ENCODE assay signal across 8 cellular contexts in genomic region chr1:112614460-112615065, GRCh38. TPM values are rescaled to one million over a fixed set of nuclear protein-coding genes. Genes with fewer than 3 reads are reported as not detected.
DNase-seq lines count a peak whose midpoint lies in the region; ATAC-seq, FAIRE-seq and TF ChIP-seq lines count a peak whose summit lies in the region.

No MANE protein-coding gene starts in this region.

- H3K79me2 ChIP-seq in Loucy (ENCODE audit: insufficient read depth, low read length): peaks cover 38% of the 10 kb centered on the region
- peaks cover 26% of the 10 kb centered on the region for H3K79me2 ChIP-seq in HepG2 (ENCODE audit: insufficient read depth, low read length)

- TF ChIP-seq EP300 in HepG2 (IDR thresholded peaks at IDR 0.05; ENCODE audit: low read depth in 2 of 2, low read length in 2 of 2) (no peak), HepG2 (CRISPR knock-in tag; IDR thresholded peaks at IDR 0.05; ENCODE audit: borderline replicate concordance) (no peak)

- peak; percentile 36 for FAIRE-seq in HepG2 (lab: Jason Lieb, UNC)

- no peak overlapping the region for H3K27ac ChIP-seq in HepG2 (ENCODE audit: extremely low read length, insufficient read depth, low read length)

- H3K27me3 Mint-ChIP-seq in activated T-helper 2 cell treated with anti-CD3 and anti-CD28 coated beads, Interferon-gamma antibody, Interleukin-2, Interleukin-4, amounts not matched to agents 10 μg/mL and 5 μg/mL and 100 μg/mL, durations not matched to agents 14 hours and 24 hours and 36 hours (ENCODE audit: low read depth): no peaks in the 10 kb centered on the region

- H3K27me3 ChIP-seq in Loucy (ENCODE audit: insufficient read depth, low read length, poor library complexity, severe bottlenecking): peaks cover 8% of the 10 kb centered on the region
- no peaks in the 10 kb centered on the region; a peak in 1 of 5 replicates for H3K27me3 ChIP-seq in HepG2 (ENCODE audit: control insufficient read depth in 1 of 2, insufficient read depth in 2 of 2, low read length in 2 of 2)

- H3K4me1 ChIP-seq in Loucy (ENCODE audit: insufficient read depth, low read length, poor library complexity, severe bottlenecking) (peaks cover 18% of the 10 kb centered on the region), HepG2 (ENCODE audit: insufficient read depth, low read length) (peaks cover 10% of the 10 kb centered on the region)

- TF ChIP-seq RAD21 in HepG2 (CRISPR knock-in tag; IDR thresholded peaks at IDR 0.05): no peak

- no peaks in the 10 kb centered on the region for H3K36me3 ChIP-seq in Loucy (ENCODE audit: insufficient read depth, low read length)
- H3K36me3 ChIP-seq in HepG2 (replicated peaks in 1 of 2; ENCODE audit: control insufficient read depth in 1 of 2, insufficient read depth in 2 of 2, low read length in 2 of 2): peaks cover 5 to 30% of the 10 kb centered on the region in 2 experiments

- H3K4me3 Mint-ChIP-seq in activated T-helper 2 cell treated with anti-CD3 and anti-CD28 coated beads, Interferon-gamma antibody, Interleukin-2, Interleukin-4, amounts not matched to agents 10 μg/mL and 5 μg/mL and 100 μg/mL, durations not matched to agents 14 hours and 24 hours and 36 hours (ENCODE audit: low read depth): no peak overlapping the region

- ATAC-seq in HepG2 (no peak), GM18909 (IDR thresholded peaks at IDR 0.05; ENCODE audit: poor library complexity, unreplicated experiment) (no peak)

- in situ Hi-C loops in HepG2 (cut with HindIII; ENCODE audit: extremely low pct_ligation_motif_present, low pct_unique_long_range_greater_than_20kb): loop anchor here (5.0 kb wide), 2 partner anchors 93 to 222 kb away; partner anchors contain the start of gene RHOC

- WGBS in HepG2 (ENCODE audit: low lambda C conversion rate): 84% methylated on average over 6 of the region's 6 CpGs

- H3K9me3 ChIP-seq in Loucy (ENCODE audit: insufficient read depth, low read depth, low read length) (no peaks in the 10 kb centered on the region), HepG2 (ENCODE audit: low read length) (no peaks in the 10 kb centered on the region)

- no TSS peak for BruUV-seq in HepG2 (replicated peaks; lab: Mats Ljungman, UMichigan)

- H3K4me1 Mint-ChIP-seq in activated T-helper 2 cell treated with anti-CD3 and anti-CD28 coated beads, Interferon-gamma antibody, Interleukin-2, Interleukin-4, amounts not matched to agents 10 μg/mL and 5 μg/mL and 100 μg/mL, durations not matched to agents 14 hours and 24 hours and 36 hours (ENCODE audit: low read depth): peaks cover 10% of the 10 kb centered on the region

- peak overlapping the region; percentile 27 for H3K27ac Mint-ChIP-seq in activated T-helper 2 cell treated with anti-CD3 and anti-CD28 coated beads, Interferon-gamma antibody, Interleukin-2, Interleukin-4, amounts not matched to agents 10 μg/mL and 5 μg/mL and 100 μg/mL, durations not matched to agents 14 hours and 24 hours and 36 hours

- H3K9ac ChIP-seq in Loucy (ENCODE audit: low read depth, low read length, poor library complexity, severe bottlenecking) (no peak overlapping the region), HepG2 (ENCODE audit: insufficient read depth, low read depth, low read length) (no peak overlapping the region)

- POLR2A ChIA-PET in HepG2 (lab: Yijun Ruan, JAX): interaction anchor here (1.1 kb wide), 1 partner anchor 84 kb away, joined by 5 read pairs; no protein-coding TSS in a partner anchor

- CTCF ChIA-PET in HepG2 (lab: Yijun Ruan, JAX; ENCODE audit: low intra/inter-chr PET ratio, low total read pairs): interaction anchor here (0.8 to 1.6 kb wide), 2 partner anchors 224 to 316 kb away, joined by 3 to 5 read pairs; no protein-coding TSS in a partner anchor

- TF ChIP-seq CTCF in Loucy (conservative IDR thresholded peaks at IDR 0.05; ENCODE audit: low read length) (peak; percentile 79), HepG2 (CRISPR knock-in tag; IDR thresholded peaks at IDR 0.05) (peak; percentile 53)

- TF ChIP-seq POLR2A in HepG2 (IDR thresholded peaks at IDR 0.05; ENCODE audit: insufficient read depth in 1 of 2, low read depth in 2 of 2, low read length in 2 of 2): no peak

- intact Hi-C loops in activated T-helper 2 cell treated with anti-CD3 and anti-CD28 coated beads, Interferon-gamma antibody, Interleukin-2, Interleukin-4, amounts not matched to agents 10 μg/mL and 5 μg/mL and 100 μg/mL, durations not matched to agents 14 hours and 24 hours and 36 hours (cut with micrococcal nuclease): loop anchor here (1.0 to 10.0 kb wide), 4 partner anchors 107 to 458 kb away; partner anchors contain the start of genes LRIG2 and WNT2B
- intact Hi-C loops in HepG2 (cut with micrococcal nuclease; ENCODE audit: unreplicated experiment): loop anchor here (1.0 kb wide), 1 partner anchor 224 kb away; no protein-coding TSS in a partner anchor

- H3F3A ChIP-seq in Loucy (ENCODE audit: low read depth): no peaks in the 10 kb centered on the region

- DNase-seq in DMS 273 (lab: John Stamatoyannopoulos, UW; ENCODE audit: unreplicated experiment) (peak; percentile 58), DMS 273 treated with DMSO at 0.1 percent for 48 hours (lab: John Stamatoyannopoulos, UW) (no peak), HepG2 (ENCODE audit: low spot score) (no peak), occipital lobe (lab: John Stamatoyannopoulos, UW) (no peak), SK-N-DZ (ENCODE audit: low spot score) (no peak)
- no peak for DNase-seq in activated T-helper 2 cell treated with anti-CD3 and anti-CD28 coated beads, Interferon-gamma antibody, Interleukin-2, Interleukin-4, amounts not matched to agents 10 μg/mL and 5 μg/mL and 100 μg/mL, durations not matched to agents 14 hours and 24 hours and 36 hours (ENCODE audit: low spot score)

- no peak overlapping the region for H3K4me3 ChIP-seq in Loucy (ENCODE audit: low read length, poor library complexity, severe bottlenecking)
- no peak overlapping the region for H3K4me3 ChIP-seq in HepG2 (replicated peaks in 1 of 3; ENCODE audit: insufficient read depth in 1 of 3, low read depth in 2 of 3, low read length in 3 of 3)

- H3K9me3 Mint-ChIP-seq in activated T-helper 2 cell treated with anti-CD3 and anti-CD28 coated beads, Interferon-gamma antibody, Interleukin-2, Interleukin-4, amounts not matched to agents 10 μg/mL and 5 μg/mL and 100 μg/mL, durations not matched to agents 14 hours and 24 hours and 36 hours: no peaks in the 10 kb centered on the region

- H3K36me3 Mint-ChIP-seq in activated T-helper 2 cell treated with anti-CD3 and anti-CD28 coated beads, Interferon-gamma antibody, Interleukin-2, Interleukin-4, amounts not matched to agents 10 μg/mL and 5 μg/mL and 100 μg/mL, durations not matched to agents 14 hours and 24 hours and 36 hours (ENCODE audit: low read depth): peaks cover 27% of the 10 kb centered on the region

- no peak overlapping the region for H2AFZ ChIP-seq in Loucy (ENCODE audit: low read length)
- no peak overlapping the region for H2AFZ ChIP-seq in HepG2 (ENCODE audit: low read length)

- H3K4me2 ChIP-seq in Loucy (ENCODE audit: low read depth, low read length, poor library complexity, severe bottlenecking) (peak overlapping the region; percentile 46), HepG2 (ENCODE audit: low read depth, low read length) (no peak overlapping the region)

- H3K9me2 ChIP-seq in Loucy (replicated peaks; ENCODE audit: low read depth, low read length): no peaks in the 10 kb centered on the region

- H4K20me1 ChIP-seq in Loucy (ENCODE audit: insufficient read depth, low read length, poor library complexity, severe bottlenecking) (peaks cover 3% of the 10 kb centered on the region), HepG2 (ENCODE audit: insufficient read depth, low read length) (no peaks in the 10 kb centered on the region)

RNA-seq across cellular contexts. Expression of gene ST7L, which starts 4.4 kb away (rescaled TPM):
- 15.3 and 15.4 TPM in 2 replicates for total RNA-seq in activated T-helper 2 cell treated with anti-CD3 and anti-CD28 coated beads, Interferon-gamma antibody, Interleukin-2, Interleukin-4, amounts not matched to agents 10 μg/mL and 5 μg/mL and 100 μg/mL, durations not matched to agents 14 hours and 24 hours and 36 hours
- 8.7 and 19.9 TPM in 2 replicates for total RNA-seq in HepG2 (2016; rRNA removed; fragmentation: Illumina TruSeq; extraction: Trizol)
- 21.7 and 23.1 TPM in 2 replicates for total RNA-seq in HepG2 (2016; cell fraction: cytosol; rRNA removed; fragmentation: Illumina TruSeq; extraction: Trizol; ENCODE audit: low read depth)
- total RNA-seq in HepG2 (2016; cell fraction: insoluble cytoplasmic fraction; rRNA removed; fragmentation: Illumina TruSeq; extraction: Trizol): 7.3 and 16.3 TPM in 2 replicates
- total RNA-seq in HepG2 (2016; cell fraction: membrane; rRNA removed; fragmentation: Illumina TruSeq; extraction: Trizol): 9.9 and 11.4 TPM in 2 replicates
- total RNA-seq in HepG2 (2016; cell fraction: nucleus; rRNA removed; fragmentation: Illumina TruSeq; extraction: Trizol): 21.1 and 31.3 TPM in 2 replicates
- polyA plus RNA-seq in HepG2 (2011; rRNA removed): 8.0 and 8.6 TPM in 2 replicates
- polyA plus RNA-seq in HepG2 (2011; cell fraction: cytosol; rRNA removed): 6.1 and 7.4 TPM in 2 replicates
- polyA plus RNA-seq in HepG2 (2011; cell fraction: nucleus; rRNA removed): 11.6 and 12.4 TPM in 2 replicates
- 10.5 and 12.2 TPM in 2 replicates for polyA plus RNA-seq in HepG2 (2012)
- polyA plus RNA-seq in HepG2 (2016; cell fraction: cytosol; fragmentation: Illumina TruSeq; extraction: Trizol; ENCODE audit: low read depth): 3.4 and 3.8 TPM in 2 replicates
- polyA plus RNA-seq in HepG2 (2016; cell fraction: insoluble cytoplasmic fraction; fragmentation: Illumina TruSeq; extraction: Trizol; ENCODE audit: low read depth): 7.3 and 11.1 TPM in 2 replicates
- polyA plus RNA-seq in HepG2 (2016; cell fraction: membrane; fragmentation: Illumina TruSeq; extraction: Trizol; ENCODE audit: low read depth): 4.9 and 6.2 TPM in 2 replicates
- 31.8 and 32.7 TPM in 2 replicates for polyA plus RNA-seq in HepG2 (2016; cell fraction: nucleus; fragmentation: Illumina TruSeq; extraction: Trizol; ENCODE audit: insufficient read depth, low read depth)
- polyA minus RNA-seq in HepG2 (2011; rRNA and poly(A)+ RNA removed; ENCODE audit: low replicate concordance): 8.0 and 31.3 TPM in 2 replicates
- polyA minus RNA-seq in HepG2 (2011; cell fraction: cytosol; rRNA and poly(A)+ RNA removed): 6.1 and 9.7 TPM in 2 replicates
- polyA minus RNA-seq in HepG2 (2011; cell fraction: nucleus; rRNA and poly(A)+ RNA removed): 28.5 and 30.1 TPM in 2 replicates
- total RNA-seq in occipital lobe: 42.6 TPM
- polyA plus RNA-seq in SK-N-DZ (2014; cell fraction: cytosol; rRNA removed): 33.7 and 35.1 TPM in 2 replicates
- 47.5 and 49.9 TPM in 2 replicates for polyA plus RNA-seq in SK-N-DZ (2014; cell fraction: nucleus; rRNA removed)

RNA-seq across cellular contexts. Expression of gene CAPZA1, which starts 5.1 kb away (rescaled TPM):
- 260 and 269 TPM in 2 replicates for total RNA-seq in activated T-helper 2 cell treated with anti-CD3 and anti-CD28 coated beads, Interferon-gamma antibody, Interleukin-2, Interleukin-4, amounts not matched to agents 10 μg/mL and 5 μg/mL and 100 μg/mL, durations not matched to agents 14 hours and 24 hours and 36 hours
- 117 and 210 TPM in 2 replicates for total RNA-seq in HepG2 (2016; rRNA removed; fragmentation: Illumina TruSeq; extraction: Trizol)
- total RNA-seq in HepG2 (2016; cell fraction: cytosol; rRNA removed; fragmentation: Illumina TruSeq; extraction: Trizol; ENCODE audit: low read depth): 34.5 and 43.7 TPM in 2 replicates
- 110 and 227 TPM in 2 replicates for total RNA-seq in HepG2 (2016; cell fraction: insoluble cytoplasmic fraction; rRNA removed; fragmentation: Illumina TruSeq; extraction: Trizol)
- 48.4 and 55.0 TPM in 2 replicates for total RNA-seq in HepG2 (2016; cell fraction: membrane; rRNA removed; fragmentation: Illumina TruSeq; extraction: Trizol)
- total RNA-seq in HepG2 (2016; cell fraction: nucleus; rRNA removed; fragmentation: Illumina TruSeq; extraction: Trizol): 80.0 and 85.9 TPM in 2 replicates
- 47.9 and 67.0 TPM in 2 replicates for polyA plus RNA-seq in HepG2 (2011; rRNA removed)
- 27.1 and 46.5 TPM in 2 replicates for polyA plus RNA-seq in HepG2 (2011; cell fraction: cytosol; rRNA removed)
- polyA plus RNA-seq in HepG2 (2011; cell fraction: nucleus; rRNA removed): 25.9 and 45.1 TPM in 2 replicates
- 51.4 and 60.6 TPM in 2 replicates for polyA plus RNA-seq in HepG2 (2012)
- 7.6 TPM in 2 replicates for polyA plus RNA-seq in HepG2 (2016; cell fraction: cytosol; fragmentation: Illumina TruSeq; extraction: Trizol; ENCODE audit: low read depth)
- polyA plus RNA-seq in HepG2 (2016; cell fraction: insoluble cytoplasmic fraction; fragmentation: Illumina TruSeq; extraction: Trizol; ENCODE audit: low read depth): 166 and 177 TPM in 2 replicates
- 30.4 and 32.0 TPM in 2 replicates for polyA plus RNA-seq in HepG2 (2016; cell fraction: membrane; fragmentation: Illumina TruSeq; extraction: Trizol; ENCODE audit: low read depth)
- polyA plus RNA-seq in HepG2 (2016; cell fraction: nucleus; fragmentation: Illumina TruSeq; extraction: Trizol; ENCODE audit: insufficient read depth, low read depth): 96.3 and 112 TPM in 2 replicates
- 27.6 and 67.6 TPM in 2 replicates for polyA minus RNA-seq in HepG2 (2011; rRNA and poly(A)+ RNA removed; ENCODE audit: low replicate concordance)
- 128 and 129 TPM in 2 replicates for polyA minus RNA-seq in HepG2 (2011; cell fraction: cytosol; rRNA and poly(A)+ RNA removed)
- 122 and 123 TPM in 2 replicates for polyA minus RNA-seq in HepG2 (2011; cell fraction: nucleus; rRNA and poly(A)+ RNA removed)
- 83.3 TPM for total RNA-seq in occipital lobe
- 67.0 and 71.3 TPM in 2 replicates for polyA plus RNA-seq in SK-N-DZ (2014; cell fraction: cytosol; rRNA removed)
- 65.6 and 87.4 TPM in 2 replicates for polyA plus RNA-seq in SK-N-DZ (2014; cell fraction: nucleus; rRNA removed)

RNA-seq across cellular contexts. Expression of gene MOV10, which starts 59.9 kb away (rescaled TPM):
- 64.5 and 68.1 TPM in 2 replicates for total RNA-seq in activated T-helper 2 cell treated with anti-CD3 and anti-CD28 coated beads, Interferon-gamma antibody, Interleukin-2, Interleukin-4, amounts not matched to agents 10 μg/mL and 5 μg/mL and 100 μg/mL, durations not matched to agents 14 hours and 24 hours and 36 hours
- total RNA-seq in HepG2 (2016; rRNA removed; fragmentation: Illumina TruSeq; extraction: Trizol): 38.0 and 56.4 TPM in 2 replicates
- 8.9 and 12.9 TPM in 2 replicates for total RNA-seq in HepG2 (2016; cell fraction: cytosol; rRNA removed; fragmentation: Illumina TruSeq; extraction: Trizol; ENCODE audit: low read depth)
- total RNA-seq in HepG2 (2016; cell fraction: insoluble cytoplasmic fraction; rRNA removed; fragmentation: Illumina TruSeq; extraction: Trizol): 38.3 and 56.0 TPM in 2 replicates
- total RNA-seq in HepG2 (2016; cell fraction: membrane; rRNA removed; fragmentation: Illumina TruSeq; extraction: Trizol): 16.5 and 18.1 TPM in 2 replicates
- 73.8 and 86.8 TPM in 2 replicates for total RNA-seq in HepG2 (2016; cell fraction: nucleus; rRNA removed; fragmentation: Illumina TruSeq; extraction: Trizol)
- polyA plus RNA-seq in HepG2 (2011; rRNA removed): 58.2 and 70.6 TPM in 2 replicates
- polyA plus RNA-seq in HepG2 (2011; cell fraction: cytosol; rRNA removed): 29.1 and 29.4 TPM in 2 replicates
- 312 and 401 TPM in 2 replicates for polyA plus RNA-seq in HepG2 (2011; cell fraction: nucleus; rRNA removed)
- 49.6 and 55.9 TPM in 2 replicates for polyA plus RNA-seq in HepG2 (2012)
- polyA plus RNA-seq in HepG2 (2016; cell fraction: cytosol; fragmentation: Illumina TruSeq; extraction: Trizol; ENCODE audit: low read depth): 11.5 and 13.4 TPM in 2 replicates
- polyA plus RNA-seq in HepG2 (2016; cell fraction: insoluble cytoplasmic fraction; fragmentation: Illumina TruSeq; extraction: Trizol; ENCODE audit: low read depth): 53.0 and 64.1 TPM in 2 replicates
- 20.2 and 20.9 TPM in 2 replicates for polyA plus RNA-seq in HepG2 (2016; cell fraction: membrane; fragmentation: Illumina TruSeq; extraction: Trizol; ENCODE audit: low read depth)
- 253 and 261 TPM in 2 replicates for polyA plus RNA-seq in HepG2 (2016; cell fraction: nucleus; fragmentation: Illumina TruSeq; extraction: Trizol; ENCODE audit: insufficient read depth, low read depth)
- polyA minus RNA-seq in HepG2 (2011; rRNA and poly(A)+ RNA removed; ENCODE audit: low replicate concordance): 73.5 and 79.2 TPM in 2 replicates
- 22.2 and 39.1 TPM in 2 replicates for polyA minus RNA-seq in HepG2 (2011; cell fraction: cytosol; rRNA and poly(A)+ RNA removed)
- 92.0 and 96.2 TPM in 2 replicates for polyA minus RNA-seq in HepG2 (2011; cell fraction: nucleus; rRNA and poly(A)+ RNA removed)
- total RNA-seq in occipital lobe: 3.7 TPM
- polyA plus RNA-seq in SK-N-DZ (2014; cell fraction: cytosol; rRNA removed): 12.0 and 22.1 TPM in 2 replicates
- polyA plus RNA-seq in SK-N-DZ (2014; cell fraction: nucleus; rRNA removed): 88.5 and 96.3 TPM in 2 replicates
